17 cellular contexts compared by ENCODE assay signal in the genomic region with DNA sequence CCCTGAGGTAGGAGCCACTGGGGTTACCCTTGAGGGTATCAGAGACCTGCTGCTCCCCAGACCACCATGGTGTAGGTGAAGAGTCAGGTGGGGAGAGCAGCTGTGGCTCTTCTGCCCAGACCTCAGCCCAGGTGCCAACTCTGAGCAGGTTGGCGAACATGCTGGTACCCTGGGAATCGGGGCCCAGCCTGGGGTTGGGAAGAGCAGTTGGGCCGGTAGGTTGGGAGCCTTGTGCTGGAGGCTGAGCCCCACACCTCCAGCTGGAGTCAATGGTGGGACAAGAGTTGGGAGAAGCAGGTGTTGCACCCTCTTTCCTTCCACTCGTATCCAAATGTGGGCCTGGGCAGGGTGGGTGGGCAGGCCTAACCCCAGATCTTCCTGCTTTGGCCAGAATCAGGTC.
"Had no signal": no experiment of that assay in that cellular context is flagged by ENCODE, and none has a peak within 500 bp of the region (broad histone marks: within the 10 kb centered on the region; RNA-seq: fewer than 3 reads in every experiment).

No MANE protein-coding gene starts in this region.

- DNase-seq: colonic mucosa; dermis blood vessel endothelial cell; dorsolateral prefrontal cortex; effector CD4-positive, alpha-beta T cell; effector memory CD4-positive, alpha-beta T cell; foreskin keratinocyte; glutamatergic neuron; head of caudate nucleus; heart right ventricle; hippocampal formation; left cardiac atrium; left lung; left ventricle myocardium superior; lower lobe of right lung; mesenchymal stem cell had no signal

- H3K27ac ChIP-seq: colonic mucosa, dorsolateral prefrontal cortex, esophagus muscularis mucosa, foreskin keratinocyte, gastroesophageal sphincter, heart right ventricle, left lung, lower lobe of right lung had no signal
